ENCODE assay signal across 10 cellular contexts in the genomic region with DNA sequence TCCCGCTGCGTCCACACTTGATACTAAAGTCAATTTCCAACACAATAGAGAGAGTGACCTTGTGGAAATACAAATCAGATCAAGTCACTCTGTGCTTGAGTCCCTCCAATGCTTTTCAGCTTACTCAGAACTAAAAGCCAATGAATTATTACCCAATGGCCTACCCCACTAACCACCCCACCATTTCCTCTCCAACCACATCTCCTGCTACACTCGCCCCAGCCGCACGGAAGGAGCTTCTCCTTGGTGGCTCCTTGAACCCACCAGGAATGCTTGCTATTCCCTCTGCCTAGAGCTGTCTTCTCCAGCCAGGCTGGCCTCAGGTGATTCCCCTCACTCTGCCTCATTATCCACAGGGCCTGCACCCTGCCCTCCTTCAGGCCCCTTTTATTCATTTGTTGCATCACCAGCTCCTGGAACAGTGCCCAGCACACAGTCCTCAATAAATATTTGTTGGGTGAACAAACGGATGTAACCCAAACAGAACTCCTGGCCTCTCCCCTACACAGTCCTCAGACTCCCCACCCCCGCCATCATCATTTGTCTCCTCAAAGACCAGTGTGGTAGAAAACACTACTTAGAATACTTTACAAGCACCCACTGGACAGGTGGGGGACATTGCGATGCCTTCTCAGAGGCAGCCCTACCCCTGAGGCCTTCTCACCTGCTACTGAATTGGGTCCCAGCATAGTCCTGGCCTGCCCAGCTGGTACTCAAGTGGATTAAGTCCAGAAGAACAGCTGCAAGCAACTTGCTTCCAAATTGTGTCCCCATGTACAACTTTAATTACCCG. TPM values are rescaled to one million over a fixed set of nuclear protein-coding genes. Genes with fewer than 3 reads are reported as not detected.
DNase-seq lines count a peak whose midpoint lies in the region; ATAC-seq, FAIRE-seq and TF ChIP-seq lines count a peak whose summit lies in the region.
"Had no signal": no experiment of that assay in that cellular context is flagged by ENCODE, and none has a peak within 500 bp of the region (broad histone marks: within the 10 kb centered on the region; RNA-seq: fewer than 3 reads in every experiment).

No MANE protein-coding gene starts in this region.

- TF ChIP-seq POLR2A in GM18505 (IDR thresholded peaks at IDR 0.05; ENCODE audit: borderline replicate concordance, extremely low read depth, insufficient read depth, insufficient read length) = no peak

- H3K79me2 ChIP-seq in keratinocyte (ENCODE audit: control insufficient read depth, insufficient read depth, low read length) = no peaks in the 10 kb centered on the region

- no peak overlapping the region for H3K27ac Mint-ChIP-seq in activated CD8-positive, alpha-beta T cell treated with anti-CD3 and anti-CD28 coated beads, Interleukin-2, amount 10 ng/mL, durations not matched to agents 7 days and 5 days

- TF ChIP-seq CTCF in keratinocyte (optimal IDR thresholded peaks at IDR 0.05 in 1 of 3, IDR thresholded peaks at IDR 0.05 in 1 of 3, conservative IDR thresholded peaks at IDR 0.05 in 1 of 3; ENCODE audit: extremely low read depth in 1 of 3, insufficient read depth in 2 of 3, low read length in 3 of 3) = no peak

- no peak for FAIRE-seq in keratinocyte (lab: Jason Lieb, UNC)
- FAIRE-seq: endothelial cell of umbilical vein had no signal

- no peak overlapping the region for H3K4me3 ChIP-seq in SJCRH30
- H3K4me3 ChIP-seq in keratinocyte (ENCODE audit: control insufficient read depth in 2 of 3, extremely low read depth in 1 of 3, insufficient read depth in 2 of 3, low read depth in 1 of 3, low read length in 3 of 3) = no peak overlapping the region
- no peak overlapping the region for H3K4me3 ChIP-seq in H7 (ENCODE audit: insufficient read depth, low read depth, low read length)
- H3K4me3 ChIP-seq: Peyer's patch had no signal

- no peaks in the 10 kb centered on the region for H4K20me1 ChIP-seq in keratinocyte (ENCODE audit: control insufficient read depth, extremely low read depth, insufficient read depth, low read length)

- ATAC-seq in HG02678 (IDR thresholded peaks at IDR 0.05; ENCODE audit: unreplicated experiment) (peak; percentile 52), GM18505 (IDR thresholded peaks at IDR 0.05; ENCODE audit: unreplicated experiment) (no peak)
- ATAC-seq in activated CD8-positive, alpha-beta T cell treated with anti-CD3 and anti-CD28 coated beads, Interleukin-2, amount 10 ng/mL, durations not matched to agents 7 days and 5 days = no peak

- peaks cover 8% of the 10 kb centered on the region for H3K27me3 Mint-ChIP-seq in activated CD8-positive, alpha-beta T cell treated with anti-CD3 and anti-CD28 coated beads, Interleukin-2, amount 10 ng/mL, durations not matched to agents 7 days and 5 days (ENCODE audit: low read depth)

- peaks cover 42% of the 10 kb centered on the region for H3K4me1 ChIP-seq in SJCRH30
- H3K4me1 ChIP-seq in keratinocyte (ENCODE audit: control insufficient read depth, extremely low read depth, insufficient read depth, low read length) = peaks cover 30% of the 10 kb centered on the region

- DNase-seq in AG08395 (ENCODE audit: low spot score) (peak; percentile 88), SJCRH30 (peak; percentile 76 to 83), keratinocyte (ENCODE audit: low read depth, low spot score) (no peak), cerebellar cortex (ENCODE audit: low spot score) (no peak), H7 (no peak)
- DNase-seq in activated CD8-positive, alpha-beta T cell treated with anti-CD3 and anti-CD28 coated beads, Interleukin-2, amount 10 ng/mL, durations not matched to agents 7 days and 5 days = no peak

- H3K27ac ChIP-seq in SJCRH30 (peak overlapping the region; percentile 77), keratinocyte (ENCODE audit: control insufficient read depth, insufficient read depth, low read length) (peak overlapping the region; percentile 31)

- H3K27me3 ChIP-seq in SJCRH30 = no peaks in the 10 kb centered on the region
- H3K27me3 ChIP-seq in keratinocyte (ENCODE audit: control insufficient read depth, extremely low read depth, insufficient read depth, low read length) = no peaks in the 10 kb centered on the region
- no peaks in the 10 kb centered on the region for H3K27me3 ChIP-seq in H7 (ENCODE audit: control insufficient read depth, insufficient read depth, low read length)
- H3K27me3 ChIP-seq: Peyer's patch had no signal

- H3K4me1 Mint-ChIP-seq in activated CD8-positive, alpha-beta T cell treated with anti-CD3 and anti-CD28 coated beads, Interleukin-2, amount 10 ng/mL, durations not matched to agents 7 days and 5 days (ENCODE audit: low read depth) = peaks cover 18% of the 10 kb centered on the region

- peak overlapping the region; percentile 50 for H3K4me2 ChIP-seq in keratinocyte (ENCODE audit: control insufficient read depth, extremely low read depth, insufficient read depth, low read depth, low read length)

- no peak overlapping the region for H3K9ac ChIP-seq in keratinocyte (ENCODE audit: control insufficient read depth, extremely low read depth, insufficient read depth, low read length)

- H2AFZ ChIP-seq in keratinocyte (ENCODE audit: control insufficient read depth, low read length) = no peak overlapping the region

- H3K9me3 ChIP-seq in SJCRH30 (replicated peaks) (no peaks in the 10 kb centered on the region), keratinocyte (ENCODE audit: control insufficient read depth, low read depth, low read length) (no peaks in the 10 kb centered on the region)
- H3K9me3 ChIP-seq: Peyer's patch had no signal

- CTCF ChIA-PET in activated CD8-positive, alpha-beta T cell treated with anti-CD3 and anti-CD28 coated beads, Interleukin-2, amount 10 ng/mL, durations not matched to agents 7 days and 5 days (lab: Charles Lee) = interaction anchor here (7.0 kb wide), 1 partner anchor 11 kb away, joined by 46 read pairs; the partner anchor contains the start of gene ABTB2

- POLR2A ChIA-PET in activated CD8-positive, alpha-beta T cell treated with anti-CD3 and anti-CD28 coated beads, Interleukin-2, amount 10 ng/mL, durations not matched to agents 7 days and 5 days (lab: Charles Lee) = interaction anchor here (0.7 kb wide), 1 partner anchor 123 kb away, joined by 3 read pairs; no protein-coding TSS in a partner anchor

- peaks cover 8% of the 10 kb centered on the region for H3K9me1 ChIP-seq in keratinocyte (ENCODE audit: control insufficient read depth, extremely low read depth, insufficient read depth, low read length)

- no peak overlapping the region for H3K4me3 Mint-ChIP-seq in activated CD8-positive, alpha-beta T cell treated with anti-CD3 and anti-CD28 coated beads, Interleukin-2, amount 10 ng/mL, durations not matched to agents 7 days and 5 days

- no peaks in the 10 kb centered on the region for H3K9me3 Mint-ChIP-seq in activated CD8-positive, alpha-beta T cell treated with anti-CD3 and anti-CD28 coated beads, Interleukin-2, amount 10 ng/mL, durations not matched to agents 7 days and 5 days (ENCODE audit: insufficient read depth)

- H3K36me3 Mint-ChIP-seq in activated CD8-positive, alpha-beta T cell treated with anti-CD3 and anti-CD28 coated beads, Interleukin-2, amount 10 ng/mL, durations not matched to agents 7 days and 5 days (ENCODE audit: low read depth) = no peaks in the 10 kb centered on the region

- H3K36me3 ChIP-seq in SJCRH30 (no peaks in the 10 kb centered on the region), keratinocyte (ENCODE audit: control insufficient read depth in 2 of 2, extremely low read depth in 1 of 2, insufficient read depth in 2 of 2, low read length in 2 of 2) (no peaks in the 10 kb centered on the region), H7 (replicated peaks; ENCODE audit: control insufficient read depth, insufficient read depth, low read length) (no peaks in the 10 kb centered on the region)
- H3K36me3 ChIP-seq: Peyer's patch had no signal

- dilution Hi-C loops in keratinocyte (cut with MboI; ENCODE audit: extremely low pct_ligation_motif_present, low sequenced_read_pairs) = no loop called here

RNA-seq across cellular contexts. Expression of gene ABTB2, which starts 12.6 kb away (rescaled TPM):
- 0.83 and 1.1 TPM in 2 replicates for total RNA-seq in SJCRH30 (2014; rRNA removed; shearing (Covaris generic))
- 1.0 to 2.5 TPM (median 1.6 TPM) in 3 replicates for polyA plus RNA-seq in keratinocyte
- 1.8 TPM for polyA plus RNA-seq in keratinocyte (2011; ENCODE audit: low read depth)
- polyA plus RNA-seq in keratinocyte (2011; cell fraction: cytosol; rRNA removed) = 2.0 and 2.3 TPM in 2 replicates
- 6.0 and 6.5 TPM in 2 replicates for polyA plus RNA-seq in keratinocyte (2011; cell fraction: nucleus; rRNA removed)
- polyA plus RNA-seq in keratinocyte (2012; ENCODE audit: low replicate concordance) = 2.2 and 3.4 TPM in 2 replicates
- 1.1 to 6.0 TPM (median 2.4 TPM) in 3 replicates for polyA minus RNA-seq in keratinocyte
- polyA minus RNA-seq in keratinocyte (2011; cell fraction: cytosol; rRNA and poly(A)+ RNA removed) = 2.7 TPM
- 5.1 and 6.5 TPM in 2 replicates for polyA minus RNA-seq in keratinocyte (2011; cell fraction: nucleus; rRNA and poly(A)+ RNA removed)
- total RNA-seq in H7 (2014; rRNA removed; shearing (Covaris generic)) = 9.3 and 12.2 TPM in 2 replicates
- under 1 TPM; 0.97 TPM for total RNA-seq in activated CD8-positive, alpha-beta T cell treated with anti-CD3 and anti-CD28 coated beads, Interleukin-2, amount 10 ng/mL, durations not matched to agents 7 days and 5 days

Comparison
In these comparisons a context has a peak if more than half of its experiments do, and no peak if none do; other contexts are left out.
1. DNase-seq: peak in AG08395 (single experiment) and SJCRH30 (2 of 2); none in keratinocyte (single experiment), cerebellar cortex (single experiment), H7 (single experiment) and activated CD8-positive, alpha-beta T cell treated with anti-CD3 and anti-CD28 coated beads, Interleukin-2, amount 10 ng/mL, durations not matched to agents 7 days and 5 days (single experiment).